Comparison of ENCODE assay signal across 12 cellular contexts in genomic region chr15:79674124-79674465, GRCh38.
"Had no signal": no experiment of that assay in that cellular context is flagged by ENCODE, and none has a peak within 500 bp of the region (broad histone marks: within the 10 kb centered on the region; RNA-seq: fewer than 3 reads in every experiment).

No MANE protein-coding gene starts in this region.

- H3K9ac ChIP-seq: neural progenitor cell had no signal

- H3K4me1 ChIP-seq: breast epithelium, gastrocnemius medialis, pancreas, stomach had no signal

- H3K4me3 ChIP-seq: breast epithelium, gastrocnemius medialis, heart right ventricle, neural progenitor cell, pancreas, stomach, thoracic aorta had no signal

- H3K27me3 ChIP-seq: breast epithelium, gastrocnemius medialis, neural progenitor cell had no signal

- H3K36me3 ChIP-seq: breast epithelium, gastrocnemius medialis, heart right ventricle, neural progenitor cell, pancreas, stomach, thoracic aorta had no signal

- H3K27ac ChIP-seq: breast epithelium, gastrocnemius medialis, heart right ventricle, neural progenitor cell, pancreas, stomach, thoracic aorta had no signal

- H2AFZ ChIP-seq: neural progenitor cell had no signal

- ATAC-seq: activated CD8-positive, alpha-beta memory T cell treated with anti-CD3 and anti-CD28 coated beads, Interleukin-2, amount 10 ng/mL, durations not matched to agents 7 days and 5 days; gastrocnemius medialis; heart right ventricle; pancreas had no signal

- FAIRE-seq: kidney, pancreas had no signal

- DNase-seq: activated CD4-positive, CD25-positive, alpha-beta regulatory T cell treated with anti-CD3 and anti-CD28 coated beads, Interleukin-2, amount 50 U/mL, for 72 hours; activated effector memory CD4-positive, alpha-beta T cell treated with anti-CD3 and anti-CD28 coated beads, Interleukin-2, amount 50 U/mL, for 16 hours; activated T-cell treated with anti-CD3 and anti-CD28 coated beads, Interleukin-2, amount 50 U/mL, for 4 hours; gastrocnemius medialis; heart right ventricle; kidney; pancreas; stomach had no signal

- H3K9me3 ChIP-seq: breast epithelium, gastrocnemius medialis, pancreas, thoracic aorta had no signal
